ENCODE assay signal across 20 cellular contexts in genomic region chr9:68545033-68545705, GRCh38. TPM values are rescaled to one million over a fixed set of nuclear protein-coding genes. Genes with fewer than 3 reads are reported as not detected.
DNase-seq lines count a peak whose midpoint lies in the region; ATAC-seq lines count a peak whose summit lies in the region.
"Had no signal": no experiment of that assay in that cellular context is flagged by ENCODE, and none has a peak within 500 bp of the region (broad histone marks: within the 10 kb centered on the region; RNA-seq: fewer than 3 reads in every experiment).

No MANE protein-coding gene starts in this region.

- peak overlapping the region in 5 of 6 donors; percentile 5 to 46 (median 10) for H3K27ac Mint-ChIP-seq in naive B cell
- H3K27ac Mint-ChIP-seq: immature natural killer cell; T-helper 2 cell treated with Interferon-gamma antibody and Interleukin-4, amounts not matched to agents 5 μg/mL and 100 μg/mL, for 36 hours had no signal

- H3K36me3 Mint-ChIP-seq in naive B cell = no peaks in the 10 kb centered on the region

- H3K27me3 Mint-ChIP-seq in naive B cell = no peaks in the 10 kb centered on the region

- ATAC-seq in GM18519 (IDR thresholded peaks at IDR 0.05; ENCODE audit: low FRiP score, unreplicated experiment) (peak; percentile 57), GM21576 (IDR thresholded peaks at IDR 0.05; ENCODE audit: unreplicated experiment) (peak; percentile 43), HG03342 (IDR thresholded peaks at IDR 0.05; ENCODE audit: unreplicated experiment) (peak; percentile 33), naive B cell (ENCODE audit: low read depth in 2 of 2) (no peak)
- ATAC-seq: foreskin keratinocyte had no signal

- H3K9me3 Mint-ChIP-seq in naive B cell = no peaks in the 10 kb centered on the region
- H3K9me3 Mint-ChIP-seq: immature natural killer cell; T-helper 2 cell treated with Interferon-gamma antibody and Interleukin-4, amounts not matched to agents 5 μg/mL and 100 μg/mL, for 36 hours had no signal

- DNase-seq in naive B cell (no peak), CD1c-positive myeloid dendritic cell (ENCODE audit: extremely low spot score) (no peak), NCI-H2107 (lab: John Stamatoyannopoulos, UW) (no peak), NCI-H2171 treated with DMSO at 0.1 percent for 48 hours (lab: John Stamatoyannopoulos, UW) (no peak)
- DNase-seq in stimulated activated CD4-positive, alpha-beta T cell treated with anti-CD3 and anti-CD28 coated beads, Interleukin-4, amount 100 ng/mL, for 1 hour = no peak
- DNase-seq: activated CD4-positive, alpha-beta T cell treated with anti-CD3 and anti-CD28 coated beads, Interleukin-2, amount 50 U/mL, for 48 hours; activated gamma-delta T cell treated with Interleukin-2 at 50 U/mL for 16 hours; C1 segment of cervical spinal cord; effector memory CD4-positive, alpha-beta T cell; foreskin keratinocyte; immature natural killer cell; mesendoderm; NCI-H1105 treated with DMSO at 0.1 percent for 48 hours; NCI-H524; occipital lobe had no signal

- peaks cover 40 to 46% (median 44%) of the 10 kb centered on the region in 3 donors for H3K4me1 Mint-ChIP-seq in naive B cell

- peak overlapping the region in 4 of 8 donors; percentile 28 to 70 (median 43) for H3K4me3 Mint-ChIP-seq in naive B cell
- H3K4me3 Mint-ChIP-seq: immature natural killer cell; T-helper 2 cell treated with Interferon-gamma antibody and Interleukin-4, amounts not matched to agents 5 μg/mL and 100 μg/mL, for 36 hours had no signal

RNA-seq across cellular contexts. Expression of gene TMEM252, which starts 4.5 kb away (rescaled TPM):
- not detected for polyA plus RNA-seq in naive B cell (ENCODE audit: low read depth in 6 of 6)
- polyA plus RNA-seq: foreskin keratinocyte, immature natural killer cell, smooth muscle cell had no signal

Comparison
In these comparisons a context has a peak if more than half of its experiments do, and no peak if none do; other contexts are left out.
1. ATAC-seq: peak in GM18519 (single experiment), GM21576 (single experiment) and HG03342 (single experiment); none in naive B cell (0 of 2).